ENCODE assay signal across 27 cellular contexts in genomic region chr15:50707878-50708427, GRCh38.
"Had no signal": no experiment of that assay in that cellular context is flagged by ENCODE, and none has a peak within 500 bp of the region (broad histone marks: within the 10 kb centered on the region; RNA-seq: fewer than 3 reads in every experiment).

No MANE protein-coding gene starts in this region.

- H3K27me3 ChIP-seq: brain microvascular endothelial cell, MG63, SJCRH30 had no signal

- H3K4me3 ChIP-seq: MG63, PC-9, SJCRH30, SK-N-MC had no signal

- ATAC-seq: activated CD8-positive, alpha-beta T cell treated with anti-CD3 and anti-CD28 coated beads, Interleukin-2, amount 10 ng/mL, durations not matched to agents 7 days and 5 days; activated naive CD4-positive, alpha-beta T cell treated with anti-CD3 and anti-CD28 coated beads, Interleukin-2, amount 50 U/mL, for 72 hours had no signal

- H3K36me3 ChIP-seq: brain microvascular endothelial cell had no signal

- DNase-seq: activated CD4-positive, alpha-beta T cell treated with anti-CD3 and anti-CD28 coated beads, Interleukin-2, amount 10 ng/mL, durations not matched to agents 7 days and 5 days; activated CD4-positive, alpha-beta T cell treated with anti-CD3 and anti-CD28 coated beads, Interleukin-2, amount 50 U/mL, for 48 hours; activated CD8-positive, alpha-beta T cell treated with anti-CD3 and anti-CD28 coated beads, Interleukin-2, amount 10 ng/mL, durations not matched to agents 7 days and 5 days; activated gamma-delta T cell; activated naive CD4-positive, alpha-beta T cell treated with Interleukin-2 at 50 U/mL for 16 hours; activated T-cell treated with anti-CD3 and anti-CD28 coated beads, Interleukin-2, amount 50 U/mL, for 24 hours; amniotic stem cell; aorta; brain microvascular endothelial cell; Kasumi-1; KG1; MG63; NCI-H1048; NCI-H1105 treated with DMSO at 0.1 percent for 48 hours; NCI-H1436; NCI-H1694; NCI-H1930; NCI-H2081 treated with DMSO at 0.1 percent for 48 hours; NCI-H226; NCI-H524 treated with DMSO at 0.1 percent for 48 hours; NK-92 treated with Interleukin-12 subunit alpha and Interleukin-12 subunit beta, amount 100 ng/mL, for 24 hours; PC-9; SHP77; SJCRH30 had no signal

- H3K9me3 ChIP-seq: MG63, SJCRH30 had no signal

- H3K27ac ChIP-seq: brain microvascular endothelial cell, PC-9, RWPE1, SJCRH30, SK-N-MC had no signal

- H3K4me1 ChIP-seq: SJCRH30 had no signal
